19 cellular contexts compared by ENCODE assay signal in the genomic region with DNA sequence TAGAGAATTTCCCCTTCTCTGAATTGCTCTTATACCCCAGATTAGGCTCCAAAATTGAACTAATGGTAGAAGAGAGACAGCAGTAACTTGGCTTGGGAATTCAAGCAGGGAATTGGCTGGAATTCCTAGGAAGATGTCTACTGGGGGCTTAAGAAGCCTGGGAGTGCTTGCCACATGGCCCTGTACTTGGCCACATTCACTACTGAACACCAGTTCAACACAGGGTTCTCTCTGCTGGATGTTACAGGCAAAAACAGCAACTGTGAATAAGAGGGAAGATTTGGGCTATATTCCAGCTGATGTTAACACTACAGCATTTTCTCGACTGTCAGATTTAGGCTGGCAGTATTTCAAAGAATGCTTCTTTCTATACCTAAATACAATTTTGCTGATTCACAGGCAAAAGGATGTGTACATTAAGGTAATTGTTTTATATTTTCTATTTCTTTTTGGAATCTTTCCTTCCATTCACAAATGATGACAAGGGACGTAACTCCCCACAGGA.
"Had no signal": no experiment of that assay in that cellular context is flagged by ENCODE, and none has a peak within 500 bp of the region (broad histone marks: within the 10 kb centered on the region; RNA-seq: fewer than 3 reads in every experiment).

No MANE protein-coding gene starts in this region.

- ATAC-seq: left ventricle myocardium superior; naive thymus-derived CD8-positive, alpha-beta T cell; T-helper 17 cell had no signal

- H3K9me3 Mint-ChIP-seq: type B pancreatic cell had no signal

- H3K4me3 Mint-ChIP-seq: activated CD4-positive, alpha-beta T cell treated with anti-CD3 and anti-CD28 coated beads, Interleukin-2, amount 10 ng/mL, durations not matched to agents 7 days and 5 days; activated naive CD8-positive, alpha-beta T cell; dendritic cell treated with granulocyte-macrophage colony-stimulating factor and Interleukin-4, amounts not matched to agents 40 ng/mL and 50 ng/mL, for 4 days; memory B cell; naive thymus-derived CD8-positive, alpha-beta T cell; stimulated activated naive B cell treated with anti-CD40 and anti-IgM and Interleukin-4, amounts not matched to agents 10 μg/mL and 1 μg/mL and 100 μg/mL, for 72 hours; T-helper 17 cell; type B pancreatic cell had no signal

- H3K4me1 Mint-ChIP-seq: activated CD4-positive, alpha-beta T cell treated with anti-CD3 and anti-CD28 coated beads, Interleukin-2, amount 10 ng/mL, durations not matched to agents 7 days and 5 days; memory B cell; naive thymus-derived CD8-positive, alpha-beta T cell; T-helper 17 cell had no signal

- H3K27ac Mint-ChIP-seq: activated CD4-positive, alpha-beta T cell treated with anti-CD3 and anti-CD28 coated beads, Interleukin-2, amount 10 ng/mL, durations not matched to agents 7 days and 5 days; activated naive CD8-positive, alpha-beta T cell; dendritic cell treated with granulocyte-macrophage colony-stimulating factor and Interleukin-4, amounts not matched to agents 40 ng/mL and 50 ng/mL, for 4 days; memory B cell; naive thymus-derived CD8-positive, alpha-beta T cell; stimulated activated naive B cell treated with anti-CD40 and anti-IgM and Interleukin-4, amounts not matched to agents 10 μg/mL and 1 μg/mL and 100 μg/mL, for 72 hours; T-helper 17 cell; type B pancreatic cell had no signal

- DNase-seq: activated CD4-positive, alpha-beta T cell treated with anti-CD3 and anti-CD28 coated beads, Interleukin-2, amount 10 ng/mL, durations not matched to agents 7 days and 5 days; activated CD4-positive, CD25-positive, alpha-beta regulatory T cell; activated CD8-positive, alpha-beta memory T cell treated with anti-CD3 and anti-CD28 coated beads for 24 hours; activated gamma-delta T cell treated with Interleukin-2 at 50 U/mL for 16 hours; effector memory CD4-positive, alpha-beta T cell; hippocampal formation; kidney; left ventricle myocardium superior; naive thymus-derived CD8-positive, alpha-beta T cell; stimulated activated CD4-positive, alpha-beta T cell treated with anti-CD3 and anti-CD28 coated beads, Interleukin-15, amount 100 ng/mL, for 24 hours; stimulated activated CD4-positive, alpha-beta T cell treated with anti-CD3 and anti-CD28 coated beads, Interleukin-4, amount 100 ng/mL, for 1 hour; stimulated activated naive B cell treated with anti-CD40 and anti-IgM and Interleukin-4, amounts not matched to agents 10 μg/mL and 1 μg/mL and 100 μg/mL, for 72 hours; T-helper 17 cell had no signal

- H3K36me3 Mint-ChIP-seq: activated naive CD8-positive, alpha-beta T cell; memory B cell; naive thymus-derived CD8-positive, alpha-beta T cell; type B pancreatic cell had no signal

- H3K4me1 ChIP-seq: parathyroid adenoma had no signal

- H3K27ac ChIP-seq: neutrophil, parathyroid adenoma had no signal

- H3K27me3 ChIP-seq: neutrophil had no signal

- H3K9me3 ChIP-seq: neutrophil had no signal

- H3K79me2 ChIP-seq: parathyroid adenoma had no signal

- H2AFZ ChIP-seq: parathyroid adenoma had no signal

- H3K27me3 Mint-ChIP-seq: activated CD4-positive, alpha-beta T cell treated with anti-CD3 and anti-CD28 coated beads, Interleukin-2, amount 10 ng/mL, durations not matched to agents 7 days and 5 days; dendritic cell treated with granulocyte-macrophage colony-stimulating factor and Interleukin-4, amounts not matched to agents 40 ng/mL and 50 ng/mL, for 4 days; memory B cell; stimulated activated naive B cell treated with anti-CD40 and anti-IgM and Interleukin-4, amounts not matched to agents 10 μg/mL and 1 μg/mL and 100 μg/mL, for 72 hours; T-helper 17 cell; type B pancreatic cell had no signal

- H3K36me3 ChIP-seq: neutrophil had no signal

- H3K9ac ChIP-seq: parathyroid adenoma had no signal
